ENCODE assay signal across 21 cellular contexts in genomic region chr18:62572456-62572855, GRCh38. TPM values are rescaled to one million over a fixed set of nuclear protein-coding genes. Genes with fewer than 3 reads are reported as not detected.
DNase-seq lines count a peak whose midpoint lies in the region; ATAC-seq, FAIRE-seq and TF ChIP-seq lines count a peak whose summit lies in the region.
"Had no signal": no experiment of that assay in that cellular context is flagged by ENCODE, and none has a peak within 500 bp of the region (broad histone marks: within the 10 kb centered on the region; RNA-seq: fewer than 3 reads in every experiment).

No MANE protein-coding gene starts in this region.

- ATAC-seq in activated T-helper 17 cell treated with anti-CD3 and anti-CD28 coated beads, Interleukin-2, amount 50 U/mL, for 72 hours (replicated peaks), result no peak
- no peak for ATAC-seq in HG03097 (IDR thresholded peaks at IDR 0.05; ENCODE audit: low FRiP score, unreplicated experiment)
- ATAC-seq: K562, Right ventricle myocardium inferior had no signal

- no peak for TF ChIP-seq EP300 in H1 (IDR thresholded peaks at IDR 0.05; ENCODE audit: borderline replicate concordance in 1 of 2, low read depth in 2 of 2, low read length in 2 of 2)

- no peak overlapping the region for H2BK5ac ChIP-seq in H1 (ENCODE audit: low read depth, low read length)

- no peak for TF ChIP-seq CTCF in MCF 10A (IDR thresholded peaks at IDR 0.05; ENCODE audit: unreplicated experiment)
- TF ChIP-seq CTCF in breast epithelium (IDR thresholded peaks at IDR 0.05), result no peak
- TF ChIP-seq CTCF in H1 (IDR thresholded peaks at IDR 0.05; ENCODE audit: control extremely low read depth in 1 of 3, insufficient read depth in 1 of 3, low read depth in 1 of 3, low read length in 3 of 3), result no peak
- no peak for TF ChIP-seq CTCF in type B pancreatic cell (conservative IDR thresholded peaks at IDR 0.05)

- H3K27me3 Mint-ChIP-seq in MCF 10A (ENCODE audit: insufficient read depth, unreplicated experiment), result no peaks in the 10 kb centered on the region
- H3K27me3 Mint-ChIP-seq in activated T-helper 17 cell treated with anti-CD3 and anti-CD28 coated beads, Interleukin-2, amount 50 U/mL, for 72 hours, result no peaks in the 10 kb centered on the region
- H3K27me3 Mint-ChIP-seq in type B pancreatic cell, result no peaks in the 10 kb centered on the region
- H3K27me3 Mint-ChIP-seq: B cell; CD4-positive, alpha-beta T cell had no signal

- no peak overlapping the region for H2AK5ac ChIP-seq in H1 (ENCODE audit: low read depth, low read length)

- no peak overlapping the region for H3K14ac ChIP-seq in H1 (ENCODE audit: insufficient read length)

- no peak for TF ChIP-seq RAD21 in H1 (IDR thresholded peaks at IDR 0.05 in 1 of 2, conservative IDR thresholded peaks at IDR 0.05 in 1 of 2; ENCODE audit: low read depth in 2 of 2, low read length in 2 of 2)

- no peak for FAIRE-seq in H1 (lab: Jason Lieb, UNC)
- FAIRE-seq: GM12891, K562 had no signal

- H3K4me2 ChIP-seq in H1 (ENCODE audit: insufficient read depth in 1 of 2, low read depth in 2 of 2, low read length in 2 of 2), result no peak overlapping the region

- CTCF ChIA-PET in MCF 10A (lab: Yijun Ruan, JAX), result interaction anchor here (0.6 to 8.3 kb wide), 6 partner anchors 12 to 440 kb away, joined by 3 to 90 read pairs (median 3); no protein-coding TSS in a partner anchor
- CTCF ChIA-PET in H1 (lab: Charles Lee; ENCODE audit: partially characterized antibody), result interaction anchor here (2.1 to 2.9 kb wide), 3 partner anchors 11 to 147 kb away, joined by 10 to 16 read pairs (median 10); no protein-coding TSS in a partner anchor

- H3K27ac Mint-ChIP-seq in MCF 10A (ENCODE audit: low read depth, unreplicated experiment), result peak overlapping the region; percentile 92
- H3K27ac Mint-ChIP-seq in activated T-helper 17 cell treated with anti-CD3 and anti-CD28 coated beads, Interleukin-2, amount 50 U/mL, for 72 hours, result peak overlapping the region; percentile 80
- H3K27ac Mint-ChIP-seq in type B pancreatic cell, result peak overlapping the region; percentile 70
- H3K27ac Mint-ChIP-seq: B cell; CD4-positive, alpha-beta T cell had no signal

- peaks cover 11% of the 10 kb centered on the region for H3K4me1 Mint-ChIP-seq in MCF 10A (ENCODE audit: insufficient read depth, unreplicated experiment)
- peaks cover 21% of the 10 kb centered on the region for H3K4me1 Mint-ChIP-seq in activated T-helper 17 cell treated with anti-CD3 and anti-CD28 coated beads, Interleukin-2, amount 50 U/mL, for 72 hours
- H3K4me1 Mint-ChIP-seq in type B pancreatic cell (ENCODE audit: unreplicated experiment), result peaks cover 7% of the 10 kb centered on the region

- no peaks in the 10 kb centered on the region for H3K79me2 ChIP-seq in H1 (ENCODE audit: control insufficient read depth in 1 of 2, insufficient read depth in 2 of 2, low read length in 2 of 2)

- no peak overlapping the region for H4K5ac ChIP-seq in H1 (ENCODE audit: insufficient read length, low read depth, low read length)

- no peak overlapping the region for H3K23ac ChIP-seq in H1 (ENCODE audit: insufficient read length)

- peak overlapping the region; percentile 50 for H2BK120ac ChIP-seq in H1 (replicated peaks; ENCODE audit: low read depth, low read length)

- H3K18ac ChIP-seq in H1 (ENCODE audit: extremely low read depth, low read length), result no peak overlapping the region

- no peak overlapping the region for H4K8ac ChIP-seq in H1 (ENCODE audit: extremely low read depth, insufficient read depth, low read length)

- DNase-seq in MCF 10A (ENCODE audit: unreplicated experiment), result peak; percentile 48
- DNase-seq in breast epithelium (ENCODE audit: low spot score in 2 of 2), result no peak
- no peak for DNase-seq in H1 (ENCODE audit: low read depth in 1 of 2, low spot score in 2 of 2)
- DNase-seq in type B pancreatic cell (ENCODE audit: extremely low spot score, unreplicated experiment), result no peak
- no peak for DNase-seq in activated CD4-positive, CD25-positive, alpha-beta regulatory T cell (lab: John Stamatoyannopoulos, UW)
- DNase-seq in NOMO-1 treated with dmso at 0.1 percent for 144 hours (lab: John Stamatoyannopoulos, UW; ENCODE audit: unreplicated experiment), result no peak
- DNase-seq: Calu3; CD4-positive, alpha-beta T cell; DMS79; NCI-H1048; NCI-H2107; NCI-H345; NCI-H526 treated with DMSO at 0.1 percent for 48 hours; NK-92 treated with Interleukin-12 subunit alpha and Interleukin-12 subunit beta, amount 100 ng/mL, for 24 hours had no signal

- WGBS in H1 (ENCODE audit: extremely low coverage in 1 of 2, insufficient coverage in 1 of 2, insufficient read length in 1 of 2, insufficient replicate concordance in 2 of 2, low coverage in 1 of 2, low lambda C conversion rate in 2 of 2, missing lambda C conversion rate in 1 of 2), 2 experiments, result 93% methylated on average over 3 of the region's 3 CpGs; no CpG with 5 or more reads in 1 of the 2 experiments

- no peak overlapping the region for H2BK20ac ChIP-seq in H1 (ENCODE audit: low read length)

- POLR2A ChIA-PET in MCF 10A (lab: Yijun Ruan, JAX), result interaction anchor here (0.6 to 2.3 kb wide), 8 partner anchors 12 to 169 kb away, joined by 3 to 9 read pairs (median 6); partner anchors contain the start of gene ZCCHC2
- POLR2A ChIA-PET in H1 (lab: Charles Lee; ENCODE audit: partially characterized antibody), result no interaction called here

- no peak overlapping the region for H3K9ac ChIP-seq in H1 (replicated peaks in 1 of 4; ENCODE audit: extremely low read depth in 1 of 4, low read depth in 3 of 4, low read length in 3 of 4)

- intact Hi-C loops in MCF 10A (cut with micrococcal nuclease), result no loop called here
- intact Hi-C loops in breast epithelium (cut with DNase I; ENCODE audit: low total_unique reads), result no loop called here

- H2BK15ac ChIP-seq in H1 (ENCODE audit: low read length), result no peak overlapping the region

- H2BK12ac ChIP-seq in H1 (ENCODE audit: low read depth, low read length), result no peak overlapping the region

- H3K79me1 ChIP-seq in H1 (ENCODE audit: low read depth, low read length), result no peaks in the 10 kb centered on the region; the same call in 1 of the 2 replicates

- no peak overlapping the region for H3K4me3 Mint-ChIP-seq in MCF 10A (ENCODE audit: unreplicated experiment)
- H3K4me3 Mint-ChIP-seq in activated T-helper 17 cell treated with anti-CD3 and anti-CD28 coated beads, Interleukin-2, amount 50 U/mL, for 72 hours, result no peak overlapping the region
- no peak overlapping the region for H3K4me3 Mint-ChIP-seq in type B pancreatic cell
- H3K4me3 Mint-ChIP-seq: B cell; CD4-positive, alpha-beta T cell had no signal

- H3K36me3 ChIP-seq in breast epithelium, result no peaks in the 10 kb centered on the region
- peaks cover 0 to 31% (median 9%) of the 10 kb centered on the region in 4 experiments; a peak in 5 of 8 replicates for H3K36me3 ChIP-seq in H1 (ENCODE audit: control insufficient read depth in 2 of 4, insufficient read depth in 4 of 4, low read length in 3 of 4)

- H3K4me3 ChIP-seq in breast epithelium (no peak overlapping the region), H1 (ENCODE audit: extremely low read depth in 1 of 4, insufficient read depth in 2 of 4, low read depth in 3 of 4, low read length in 4 of 4) (no peak overlapping the region)
- H3K4me3 ChIP-seq: K562 had no signal

- H3K56ac ChIP-seq in H1 (replicated peaks; ENCODE audit: insufficient read length, low read depth, low read length), result no peak overlapping the region

- no peak overlapping the region for H3K4ac ChIP-seq in H1 (replicated peaks; ENCODE audit: insufficient read length, low read depth, low read length)

- H3K9me3 Mint-ChIP-seq in MCF 10A (ENCODE audit: unreplicated experiment) (peaks cover 19% of the 10 kb centered on the region), type B pancreatic cell (peaks cover 5% of the 10 kb centered on the region)
- no peaks in the 10 kb centered on the region for H3K9me3 Mint-ChIP-seq in activated T-helper 17 cell treated with anti-CD3 and anti-CD28 coated beads, Interleukin-2, amount 50 U/mL, for 72 hours
- H3K9me3 Mint-ChIP-seq: CD4-positive, alpha-beta T cell had no signal

- H3K27ac ChIP-seq in breast epithelium (peak overlapping the region in 1 of 2 donors; percentile 15), H1 (ENCODE audit: low read depth, low read length) (no peak overlapping the region)
- H3K27ac ChIP-seq: HL-60 had no signal

- no peaks in the 10 kb centered on the region for H3K23me2 ChIP-seq in H1 (ENCODE audit: low read depth, low read length)

- H3K36me3 Mint-ChIP-seq in MCF 10A (ENCODE audit: insufficient read depth, unreplicated experiment) (peaks cover 75% of the 10 kb centered on the region), type B pancreatic cell (peaks cover 61% of the 10 kb centered on the region)
- peaks cover 99% of the 10 kb centered on the region for H3K36me3 Mint-ChIP-seq in activated T-helper 17 cell treated with anti-CD3 and anti-CD28 coated beads, Interleukin-2, amount 50 U/mL, for 72 hours (ENCODE audit: low read depth)

- H3K27me3 ChIP-seq in breast epithelium (no peaks in the 10 kb centered on the region), H1 (replicated peaks in 1 of 4; ENCODE audit: control insufficient read depth in 3 of 4, extremely low read depth in 1 of 4, insufficient read depth in 3 of 4, low read length in 3 of 4) (no peaks in the 10 kb centered on the region)

- TF ChIP-seq POLR2A in breast epithelium (IDR thresholded peaks at IDR 0.05), result no peak
- TF ChIP-seq POLR2A in H1 (IDR thresholded peaks at IDR 0.05; ENCODE audit: control extremely low read depth in 1 of 2, low read depth in 2 of 2, low read length in 2 of 2), result no peak

- no peak overlapping the region for H4K91ac ChIP-seq in H1 (replicated peaks; ENCODE audit: insufficient read length, low read length)

- no peaks in the 10 kb centered on the region for H4K20me1 ChIP-seq in H1 (replicated peaks in 1 of 2; ENCODE audit: control insufficient read depth in 1 of 2, insufficient read depth in 2 of 2, low read length in 2 of 2)

- H2AFZ ChIP-seq in H1 (ENCODE audit: low read length), result no peak overlapping the region

- H3K9me3 ChIP-seq in breast epithelium (no peaks in the 10 kb centered on the region), H1 (ENCODE audit: insufficient read depth in 2 of 2, low read depth in 1 of 2, low read length in 1 of 2) (0 out of 4 replicates have a peak, but pooled peaks cover 0 to 3% of the 10 kb centered on the region in 2 experiments)

- H3K4me1 ChIP-seq in breast epithelium (no peaks in the 10 kb centered on the region), H1 (replicated peaks in 1 of 4; ENCODE audit: control insufficient read depth in 3 of 4, insufficient read depth in 4 of 4, low read length in 3 of 4) (no peaks in the 10 kb centered on the region)

- no TSS peak for BruUV-seq in MCF 10A (replicated peaks; lab: Mats Ljungman, UMichigan)

RNA-seq across cellular contexts. Expression of gene ZCCHC2, which starts 49.6 kb away (rescaled TPM):
- 14.6 and 15.0 TPM in 2 replicates for total RNA-seq in MCF 10A (2022)
- total RNA-seq in breast epithelium, result 10 to 100 TPM; 24.3 to 36.3 (median 26.2) TPM
- total RNA-seq in activated T-helper 17 cell treated with anti-CD3 and anti-CD28 coated beads, Interleukin-2, amount 50 U/mL, for 72 hours, result 10 to 100 TPM; 45.4 to 50.4 TPM
- 16.6 and 18.6 TPM in 2 replicates for total RNA-seq in H1 (2021; fragmentation: NEBNext Ultra II Directional; extraction: Animal tissue kit (Norgen Biotek cat#: 25700))
- 12.2 and 13.5 TPM in 2 replicates for polyA plus RNA-seq in H1 (2011; rRNA removed)
- polyA plus RNA-seq in H1 (2011; cell fraction: cytosol; rRNA removed), result 8.9 TPM
- polyA plus RNA-seq in H1 (2011; cell fraction: nucleus; rRNA removed), result 13.0 TPM
- 7.1 to 10.6 TPM (median 9.3 TPM) in 4 replicates for polyA plus RNA-seq in H1 (2012, experiment 1 of 2)
- 3.5 TPM for polyA plus RNA-seq in H1 (2012, experiment 2 of 2)
- 7.0 TPM for polyA plus RNA-seq in H1 (2013, experiment 1 of 2)
- polyA plus RNA-seq in H1 (2013, experiment 2 of 2), result 7.5 TPM
- 33.3 and 35.5 TPM in 2 replicates for polyA minus RNA-seq in H1 (2011; rRNA and poly(A)+ RNA removed)
- polyA minus RNA-seq in H1 (2011; cell fraction: cytosol; rRNA and poly(A)+ RNA removed), result 19.5 TPM
- polyA minus RNA-seq in H1 (2011; cell fraction: nucleus; rRNA and poly(A)+ RNA removed), result 38.6 TPM
- 18.0 and 21.3 TPM in 2 replicates for total RNA-seq in type B pancreatic cell (ENCODE audit: low replicate concordance)
